In the genomic region with DNA sequence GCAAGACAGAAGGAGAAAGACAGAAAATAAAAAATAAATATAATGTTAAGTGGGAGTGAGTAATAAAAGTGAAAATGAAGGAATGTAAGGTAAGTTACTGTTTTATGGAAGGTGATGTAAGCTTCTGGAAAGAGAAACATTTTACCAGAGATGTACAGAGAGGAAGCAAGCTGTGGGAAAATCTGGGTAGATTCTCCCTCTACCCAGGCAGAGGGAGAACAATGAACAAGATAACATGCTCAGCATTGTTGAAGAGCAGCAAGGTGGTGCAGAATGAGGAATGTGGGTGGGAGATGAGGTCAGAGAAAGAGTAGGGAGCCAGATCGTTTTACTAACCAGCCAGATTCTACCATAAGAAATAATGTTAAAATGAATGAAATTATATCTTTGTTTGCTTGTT, we compare ENCODE assay signal across 22 cellular contexts.
DNase-seq lines count a peak whose midpoint lies in the region; TF ChIP-seq lines count a peak whose summit lies in the region.
"Had no signal": no experiment of that assay in that cellular context is flagged by ENCODE, and none has a peak within 500 bp of the region (broad histone marks: within the 10 kb centered on the region; RNA-seq: fewer than 3 reads in every experiment).

No MANE protein-coding gene starts in this region.

- H3K4me3 ChIP-seq in H7 (ENCODE audit: insufficient read depth, low read depth, low read length) = no peak overlapping the region
- no peak overlapping the region for H3K4me3 ChIP-seq in neuron (ENCODE audit: low read length)
- no peak overlapping the region for H3K4me3 ChIP-seq in coronary artery
- no peak overlapping the region for H3K4me3 ChIP-seq in foreskin fibroblast (ENCODE audit: low read depth in 1 of 2, low read length in 2 of 2)
- H3K4me3 ChIP-seq: Peyer's patch had no signal

- H3K36me3 ChIP-seq in H7 (replicated peaks; ENCODE audit: control insufficient read depth, insufficient read depth, low read length) (no peaks in the 10 kb centered on the region), neuron (ENCODE audit: insufficient read depth, low read length) (no peaks in the 10 kb centered on the region)
- H3K36me3 ChIP-seq: Peyer's patch had no signal

- H3K27me3 ChIP-seq in H7 (ENCODE audit: control insufficient read depth, insufficient read depth, low read length) (no peaks in the 10 kb centered on the region), neuron (ENCODE audit: insufficient read depth, low read length) (no peaks in the 10 kb centered on the region)
- H3K27me3 ChIP-seq: Peyer's patch had no signal

- H3K4me1 ChIP-seq in neuron (ENCODE audit: insufficient read depth, low read length) = peaks cover 16% of the 10 kb centered on the region
- H3K4me1 ChIP-seq: Caco-2, Peyer's patch had no signal

- H3K9me3 ChIP-seq in neuron (ENCODE audit: low read length) = no peaks in the 10 kb centered on the region
- H3K9me3 ChIP-seq: Caco-2, Peyer's patch had no signal

- no peak overlapping the region for H3K27ac ChIP-seq in coronary artery
- H3K27ac ChIP-seq: Peyer's patch had no signal

- DNase-seq in H7 (peak; percentile 58), OCI-M1 (lab: John Stamatoyannopoulos, UW) (peak; percentile 40), iPS-NIHi11 (ENCODE audit: low spot score) (peak; percentile 43), coronary artery (ENCODE audit: low spot score) (no peak), foreskin fibroblast (no peak), superior temporal gyrus (ENCODE audit: extremely low spot score) (no peak), NOMO-1 (lab: John Stamatoyannopoulos, UW; ENCODE audit: unreplicated experiment in 2 of 2) (no peak)
- DNase-seq: activated CD4-positive, alpha-beta T cell treated with anti-CD3 and anti-CD28 coated beads for 36 hours; activated CD8-positive, alpha-beta memory T cell treated with anti-CD3 and anti-CD28 coated beads, Interleukin-2, amount 50 U/mL, for 48 hours; activated CD8-positive, alpha-beta T cell treated with anti-CD3 and anti-CD28 coated beads for 36 hours; activated naive CD4-positive, alpha-beta T cell treated with anti-CD3 and anti-CD28 coated beads, Interleukin-2, amount 50 U/mL, for 16 hours; amniotic stem cell; C1 segment of cervical spinal cord; Caco-2; DMS79 treated with DMSO at 0.1 percent for 48 hours; hypothalamus; KBM-7; NCI-H1105 treated with DMSO at 0.1 percent for 48 hours; NCI-H1930; Peyer's patch; SHP77 treated with DMSO at 0.1 percent for 48 hours had no signal

- peak overlapping the region; percentile 62 for H2AFZ ChIP-seq in neuron (ENCODE audit: low read depth, low read length)

- TF ChIP-seq CTCF in coronary artery (IDR thresholded peaks at IDR 0.05) (no peak), foreskin fibroblast (IDR thresholded peaks at IDR 0.05; ENCODE audit: low read depth, low read length) (no peak)

Comparison
In these comparisons a context has a peak if more than half of its experiments do, and no peak if none do; other contexts are left out.
1. DNase-seq: peak in H7 (single experiment), OCI-M1 (single experiment) and iPS-NIHi11 (single experiment); none in coronary artery (single experiment), foreskin fibroblast (0 of 2), superior temporal gyrus (single experiment) and NOMO-1 (0 of 2).